2 cellular contexts compared by ENCODE assay signal in the genomic region with DNA sequence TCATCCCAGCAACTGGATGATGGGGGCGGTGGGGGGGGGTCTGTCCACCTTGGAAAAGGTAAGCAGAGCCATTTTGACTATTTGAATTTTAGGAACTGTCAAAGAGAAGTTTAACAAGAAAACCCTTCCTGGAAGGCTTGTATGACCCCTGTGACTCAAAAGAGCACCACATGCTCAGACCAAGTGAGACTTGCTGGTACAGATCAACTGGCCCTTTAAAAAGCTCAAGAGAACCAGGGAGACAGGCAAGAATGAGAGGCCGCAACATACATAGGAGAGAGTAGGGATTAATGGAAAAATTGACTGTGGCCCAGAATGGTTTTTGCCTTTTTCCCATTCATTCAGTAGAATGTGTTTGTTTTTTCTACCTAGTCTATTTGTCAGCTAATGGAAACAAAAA.
TF ChIP-seq lines count a peak whose summit lies in the region.

No MANE protein-coding gene starts in this region.

TF ChIP-seq in HCT116, 20 proteins besides CTCF, POLR2A, EP300 and RAD21 (continued from another document):
- TF ChIP-seq, protein P1, sequence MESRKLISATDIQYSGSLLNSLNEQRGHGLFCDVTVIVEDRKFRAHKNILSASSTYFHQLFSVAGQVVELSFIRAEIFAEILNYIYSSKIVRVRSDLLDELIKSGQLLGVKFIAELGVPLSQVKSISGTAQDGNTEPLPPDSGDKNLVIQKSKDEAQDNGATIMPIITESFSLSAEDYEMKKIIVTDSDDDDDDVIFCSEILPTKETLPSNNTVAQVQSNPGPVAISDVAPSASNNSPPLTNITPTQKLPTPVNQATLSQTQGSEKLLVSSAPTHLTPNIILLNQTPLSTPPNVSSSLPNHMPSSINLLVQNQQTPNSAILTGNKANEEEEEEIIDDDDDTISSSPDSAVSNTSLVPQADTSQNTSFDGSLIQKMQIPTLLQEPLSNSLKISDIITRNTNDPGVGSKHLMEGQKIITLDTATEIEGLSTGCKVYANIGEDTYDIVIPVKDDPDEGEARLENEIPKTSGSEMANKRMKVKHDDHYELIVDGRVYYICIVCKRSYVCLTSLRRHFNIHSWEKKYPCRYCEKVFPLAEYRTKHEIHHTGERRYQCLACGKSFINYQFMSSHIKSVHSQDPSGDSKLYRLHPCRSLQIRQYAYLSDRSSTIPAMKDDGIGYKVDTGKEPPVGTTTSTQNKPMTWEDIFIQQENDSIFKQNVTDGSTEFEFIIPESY (IDR thresholded peaks at IDR 0.05; ENCODE audit: extremely low read depth, insufficient replicate concordance, low read length) = no peak
- TF ChIP-seq POLR2AphosphoS5 (IDR thresholded peaks at IDR 0.05; ENCODE audit: low read depth, low read length) = no peak
- TF ChIP-seq CEBPB (IDR thresholded peaks at IDR 0.05; ENCODE audit: low read depth) = no peak
- no peak for TF ChIP-seq FOSL1 (IDR thresholded peaks at IDR 0.05; ENCODE audit: low read depth)
- TF ChIP-seq ELF1 (IDR thresholded peaks at IDR 0.05; ENCODE audit: borderline replicate concordance, low read depth) = no peak
- TF ChIP-seq, protein P2, sequence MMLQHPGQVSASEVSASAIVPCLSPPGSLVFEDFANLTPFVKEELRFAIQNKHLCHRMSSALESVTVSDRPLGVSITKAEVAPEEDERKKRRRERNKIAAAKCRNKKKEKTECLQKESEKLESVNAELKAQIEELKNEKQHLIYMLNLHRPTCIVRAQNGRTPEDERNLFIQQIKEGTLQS (IDR thresholded peaks at IDR 0.05) = no peak
- no peak for TF ChIP-seq SIN3A (IDR thresholded peaks at IDR 0.05; ENCODE audit: low read depth)
TF ChIP-seq in HCT116: peak in this region for 0.

TF ChIP-seq in SK-N-SH treated with all-trans-retinoic acid at 6 μM for 48 hours, 23 proteins besides CTCF, POLR2A, EP300 and RAD21 (continued from another document):
- TF ChIP-seq, protein P3, sequence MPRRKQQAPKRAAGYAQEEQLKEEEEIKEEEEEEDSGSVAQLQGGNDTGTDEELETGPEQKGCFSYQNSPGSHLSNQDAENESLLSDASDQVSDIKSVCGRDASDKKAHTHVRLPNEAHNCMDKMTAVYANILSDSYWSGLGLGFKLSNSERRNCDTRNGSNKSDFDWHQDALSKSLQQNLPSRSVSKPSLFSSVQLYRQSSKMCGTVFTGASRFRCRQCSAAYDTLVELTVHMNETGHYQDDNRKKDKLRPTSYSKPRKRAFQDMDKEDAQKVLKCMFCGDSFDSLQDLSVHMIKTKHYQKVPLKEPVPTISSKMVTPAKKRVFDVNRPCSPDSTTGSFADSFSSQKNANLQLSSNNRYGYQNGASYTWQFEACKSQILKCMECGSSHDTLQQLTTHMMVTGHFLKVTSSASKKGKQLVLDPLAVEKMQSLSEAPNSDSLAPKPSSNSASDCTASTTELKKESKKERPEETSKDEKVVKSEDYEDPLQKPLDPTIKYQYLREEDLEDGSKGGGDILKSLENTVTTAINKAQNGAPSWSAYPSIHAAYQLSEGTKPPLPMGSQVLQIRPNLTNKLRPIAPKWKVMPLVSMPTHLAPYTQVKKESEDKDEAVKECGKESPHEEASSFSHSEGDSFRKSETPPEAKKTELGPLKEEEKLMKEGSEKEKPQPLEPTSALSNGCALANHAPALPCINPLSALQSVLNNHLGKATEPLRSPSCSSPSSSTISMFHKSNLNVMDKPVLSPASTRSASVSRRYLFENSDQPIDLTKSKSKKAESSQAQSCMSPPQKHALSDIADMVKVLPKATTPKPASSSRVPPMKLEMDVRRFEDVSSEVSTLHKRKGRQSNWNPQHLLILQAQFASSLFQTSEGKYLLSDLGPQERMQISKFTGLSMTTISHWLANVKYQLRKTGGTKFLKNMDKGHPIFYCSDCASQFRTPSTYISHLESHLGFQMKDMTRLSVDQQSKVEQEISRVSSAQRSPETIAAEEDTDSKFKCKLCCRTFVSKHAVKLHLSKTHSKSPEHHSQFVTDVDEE (CRISPR knock-in tag; IDR thresholded peaks at IDR 0.05) = no peak
- TF ChIP-seq SNAI2 (CRISPR knock-in tag; IDR thresholded peaks at IDR 0.05) = no peak
- TF ChIP-seq, protein P4, sequence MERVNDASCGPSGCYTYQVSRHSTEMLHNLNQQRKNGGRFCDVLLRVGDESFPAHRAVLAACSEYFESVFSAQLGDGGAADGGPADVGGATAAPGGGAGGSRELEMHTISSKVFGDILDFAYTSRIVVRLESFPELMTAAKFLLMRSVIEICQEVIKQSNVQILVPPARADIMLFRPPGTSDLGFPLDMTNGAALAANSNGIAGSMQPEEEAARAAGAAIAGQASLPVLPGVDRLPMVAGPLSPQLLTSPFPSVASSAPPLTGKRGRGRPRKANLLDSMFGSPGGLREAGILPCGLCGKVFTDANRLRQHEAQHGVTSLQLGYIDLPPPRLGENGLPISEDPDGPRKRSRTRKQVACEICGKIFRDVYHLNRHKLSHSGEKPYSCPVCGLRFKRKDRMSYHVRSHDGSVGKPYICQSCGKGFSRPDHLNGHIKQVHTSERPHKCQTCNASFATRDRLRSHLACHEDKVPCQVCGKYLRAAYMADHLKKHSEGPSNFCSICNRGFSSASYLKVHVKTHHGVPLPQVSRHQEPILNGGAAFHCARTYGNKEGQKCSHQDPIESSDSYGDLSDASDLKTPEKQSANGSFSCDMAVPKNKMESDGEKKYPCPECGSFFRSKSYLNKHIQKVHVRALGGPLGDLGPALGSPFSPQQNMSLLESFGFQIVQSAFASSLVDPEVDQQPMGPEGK (CRISPR knock-in tag; IDR thresholded peaks at IDR 0.05; ENCODE audit: borderline replicate concordance) = no peak
- TF ChIP-seq ZFP30 (CRISPR knock-in tag; IDR thresholded peaks at IDR 0.05) = no peak
- TF ChIP-seq, protein P5, sequence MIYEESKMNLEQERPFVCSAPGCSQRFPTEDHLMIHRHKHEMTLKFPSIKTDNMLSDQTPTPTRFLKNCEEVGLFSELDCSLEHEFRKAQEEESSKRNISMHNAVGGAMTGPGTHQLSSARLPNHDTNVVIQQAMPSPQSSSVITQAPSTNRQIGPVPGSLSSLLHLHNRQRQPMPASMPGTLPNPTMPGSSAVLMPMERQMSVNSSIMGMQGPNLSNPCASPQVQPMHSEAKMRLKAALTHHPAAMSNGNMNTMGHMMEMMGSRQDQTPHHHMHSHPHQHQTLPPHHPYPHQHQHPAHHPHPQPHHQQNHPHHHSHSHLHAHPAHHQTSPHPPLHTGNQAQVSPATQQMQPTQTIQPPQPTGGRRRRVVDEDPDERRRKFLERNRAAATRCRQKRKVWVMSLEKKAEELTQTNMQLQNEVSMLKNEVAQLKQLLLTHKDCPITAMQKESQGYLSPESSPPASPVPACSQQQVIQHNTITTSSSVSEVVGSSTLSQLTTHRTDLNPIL (CRISPR knock-in tag; IDR thresholded peaks at IDR 0.05; ENCODE audit: low read depth) = no peak
- TF ChIP-seq TOX (CRISPR knock-in tag; IDR thresholded peaks at IDR 0.05; ENCODE audit: borderline replicate concordance) = no peak
- TF ChIP-seq ESRRG (CRISPR knock-in tag; IDR thresholded peaks at IDR 0.05) = no peak
- TF ChIP-seq, protein P6, sequence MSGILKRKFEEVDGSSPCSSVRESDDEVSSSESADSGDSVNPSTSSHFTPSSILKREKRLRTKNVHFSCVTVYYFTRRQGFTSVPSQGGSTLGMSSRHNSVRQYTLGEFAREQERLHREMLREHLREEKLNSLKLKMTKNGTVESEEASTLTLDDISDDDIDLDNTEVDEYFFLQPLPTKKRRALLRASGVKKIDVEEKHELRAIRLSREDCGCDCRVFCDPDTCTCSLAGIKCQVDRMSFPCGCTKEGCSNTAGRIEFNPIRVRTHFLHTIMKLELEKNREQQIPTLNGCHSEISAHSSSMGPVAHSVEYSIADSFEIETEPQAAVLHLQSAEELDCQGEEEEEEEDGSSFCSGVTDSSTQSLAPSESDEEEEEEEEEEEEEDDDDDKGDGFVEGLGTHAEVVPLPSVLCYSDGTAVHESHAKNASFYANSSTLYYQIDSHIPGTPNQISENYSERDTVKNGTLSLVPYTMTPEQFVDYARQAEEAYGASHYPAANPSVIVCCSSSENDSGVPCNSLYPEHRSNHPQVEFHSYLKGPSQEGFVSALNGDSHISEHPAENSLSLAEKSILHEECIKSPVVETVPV (CRISPR knock-in tag; IDR thresholded peaks at IDR 0.05) = no peak
